In the genomic region with DNA sequence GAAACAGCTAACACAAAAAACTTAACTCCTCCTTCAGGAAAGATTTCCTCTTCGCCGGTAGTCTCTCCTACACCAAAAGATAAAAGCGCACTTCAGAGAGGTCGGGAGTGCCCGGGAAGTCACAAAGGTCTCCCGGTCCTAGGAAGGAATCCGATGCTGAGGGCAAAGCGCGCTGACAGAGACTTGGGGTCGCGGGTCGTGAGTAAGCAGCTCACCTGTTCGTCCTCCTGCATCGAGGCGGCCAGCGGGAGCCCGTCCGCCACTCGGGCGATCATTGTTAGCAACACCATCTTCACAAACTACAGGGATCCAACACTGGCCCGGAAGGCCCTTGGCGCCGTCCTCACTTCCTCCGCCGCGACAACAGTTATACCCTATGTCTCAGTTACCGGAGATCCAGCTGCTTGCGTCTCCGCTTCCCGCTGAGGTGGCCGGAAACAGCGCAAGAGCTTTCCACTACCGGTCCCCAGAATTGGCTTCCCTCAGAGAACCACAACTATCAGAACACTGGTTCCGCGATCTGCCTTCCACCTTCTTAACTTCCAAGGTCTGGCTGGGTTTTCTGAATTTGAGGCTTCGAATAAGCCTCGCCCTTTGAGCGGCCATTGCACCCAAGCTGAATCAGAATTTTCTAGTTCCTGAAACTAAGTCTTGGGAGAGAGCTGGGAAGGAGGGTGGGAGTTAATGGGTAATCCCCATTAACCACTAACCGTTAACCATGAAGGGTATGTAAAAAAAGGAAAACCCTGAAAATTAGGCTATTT, we compare ENCODE assay signal across 8 cellular contexts. TPM values are rescaled to one million over a fixed set of nuclear protein-coding genes. Genes with fewer than 3 reads are reported as not detected.
DNase-seq lines count a peak whose midpoint lies in the region; ATAC-seq and TF ChIP-seq lines count a peak whose summit lies in the region.

Gene SEC22B (minus strand): TSS at position 429 of the 764 bp plus-strand sequence. CDS start 139 bp downstream, at position 290.

- peak within 1 kb of the TSS; percentile 96 for H4K91ac ChIP-seq in IMR-90 (ENCODE audit: insufficient read depth, low read depth, low read length)

- 0% methylated on average over 12 of the region's 39 CpGs; no CpG with 5 or more reads in 1 of the 2 experiments for WGBS in IMR-90 (ENCODE audit: extremely low coverage in 2 of 2, insufficient read length in 1 of 2), 2 experiments

- H2AK9ac ChIP-seq in IMR-90 (replicated peaks; ENCODE audit: low read depth, low read length, poor library complexity), result peak within 1 kb of the TSS; percentile 84

- no peak for TF ChIP-seq CTCF in IMR-90 (conservative IDR thresholded peaks at IDR 0.05; ENCODE audit: low read depth, low read length)
- no peak for TF ChIP-seq CTCF in OCI-LY7 (conservative IDR thresholded peaks at IDR 0.05; ENCODE audit: low read length)
- TF ChIP-seq CTCF in epithelial cell of esophagus (IDR thresholded peaks at IDR 0.05; ENCODE audit: insufficient read depth, low read depth, low read length, missing control alignments), result no peak

- H3K9me3 ChIP-seq in IMR-90 (ENCODE audit: control insufficient read depth, insufficient read depth, low read length) (no peaks in the 10 kb centered on the region), OCI-LY7 (ENCODE audit: low read length) (peaks cover 5% of the 10 kb centered on the region; the same call in 1 of the 2 replicates), mononuclear cell (ENCODE audit: low read depth, low read length) (no peaks in the 10 kb centered on the region)

- peak within 1 kb of the TSS; percentile 76; the same call in 1 of the 2 replicates for H2AK5ac ChIP-seq in IMR-90 (ENCODE audit: low read depth, low read length)

- peak within 1 kb of the TSS; percentile 88 for H2BK15ac ChIP-seq in IMR-90 (ENCODE audit: low read depth, low read length)

- H4K20me1 ChIP-seq in IMR-90 (ENCODE audit: insufficient read depth, low read length) (no peaks in the 10 kb centered on the region), OCI-LY7 (ENCODE audit: insufficient read depth, low read length) (no peaks in the 10 kb centered on the region)

- dilution Hi-C loops in IMR-90 (cut with HindIII; ENCODE audit: low sequenced_read_pairs, unreplicated experiment), result no loop called here

- peak within 1 kb of the TSS; percentile 94 for H3K23ac ChIP-seq in IMR-90 (ENCODE audit: low read depth, low read length)

- H2BK120ac ChIP-seq in IMR-90 (ENCODE audit: low read depth, low read length), result peak within 1 kb of the TSS; percentile 100

- peak within 1 kb of the TSS; percentile 98 for H4K5ac ChIP-seq in IMR-90 (ENCODE audit: low read depth, low read length)

- TF ChIP-seq POLR2A in IMR-90 (IDR thresholded peaks at IDR 0.05; ENCODE audit: low read depth, low read length), result peak; percentile 97

- peak; percentile 90 for DNase-seq in DMS 273 treated with DMSO at 0.1 percent for 48 hours (lab: John Stamatoyannopoulos, UW)
- DNase-seq in IMR-90, result peak; percentile 96
- DNase-seq in OCI-LY7 (ENCODE audit: low spot score), result peak; percentile 97
- peak; percentile 79 for DNase-seq in activated T-cell treated with anti-CD3 and anti-CD28 coated beads for 1 hour (ENCODE audit: low read depth)
- DNase-seq in epithelial cell of esophagus (ENCODE audit: low read depth), result peak; percentile 95
- peak; percentile 69 to 78 for DNase-seq in stimulated activated CD8-positive, alpha-beta memory T cell treated with anti-CD3 and anti-CD28 coated beads, Interleukin-2, amount 100 ng/mL, for 48 hours (ENCODE audit: low read depth in 2 of 2)

- H3K79me1 ChIP-seq in IMR-90 (ENCODE audit: low read depth in 1 of 2, low read length in 2 of 2), result peaks cover 0 to 12% of the 10 kb centered on the region in 2 experiments; a peak in 1 of 4 replicates

- H2BK5ac ChIP-seq in IMR-90 (ENCODE audit: low read depth, low read length, poor library complexity, severe bottlenecking), result peak within 1 kb of the TSS; percentile 92

- POLR2A ChIA-PET in IMR-90 (lab: Charles Lee; ENCODE audit: unreplicated experiment) (interaction anchor here (0.5 kb wide), 2 partner anchors 12 to 304 kb away, joined by 4 to 7 read pairs; no protein-coding TSS in a partner anchor), OCI-LY7 (lab: Charles Lee) (interaction anchor here (1.0 kb wide), 1 partner anchor 307 kb away, joined by 3 read pairs; no protein-coding TSS in a partner anchor)

- no peaks in the 10 kb centered on the region for H3K27me3 ChIP-seq in IMR-90 (ENCODE audit: control insufficient read depth, insufficient read depth, low read length)
- no peaks in the 10 kb centered on the region for H3K27me3 ChIP-seq in mononuclear cell (ENCODE audit: insufficient read depth, low read length)

- H3K79me2 ChIP-seq in OCI-LY7 (ENCODE audit: insufficient read depth, low read depth, low read length), result peaks cover 10% of the 10 kb centered on the region; the same call in 1 of the 2 replicates

- TF ChIP-seq RAD21 in IMR-90 (IDR thresholded peaks at IDR 0.05; ENCODE audit: low read length), result peak; percentile 26

- no peaks in the 10 kb centered on the region for H3K9me2 ChIP-seq in OCI-LY7 (ENCODE audit: insufficient read depth, low read length)

- peak within 1 kb of the TSS; percentile 29 to 100 for H4K8ac ChIP-seq in IMR-90 (ENCODE audit: low read depth in 2 of 2, low read length in 2 of 2)

- H2AFZ ChIP-seq in IMR-90 (replicated peaks; ENCODE audit: low read length, poor library complexity) (peak within 1 kb of the TSS; percentile 97), OCI-LY7 (ENCODE audit: low read length) (peak within 1 kb of the TSS; percentile 83)

- peak within 1 kb of the TSS; percentile 99 for H2BK20ac ChIP-seq in IMR-90 (ENCODE audit: low read depth, low read length)

- H3K56ac ChIP-seq in IMR-90 (ENCODE audit: extremely low read depth, insufficient read depth, low read length), result peak within 1 kb of the TSS; percentile 85

- H3K4me3 ChIP-seq in IMR-90 (ENCODE audit: insufficient read depth, low read depth, low read length) (peak within 1 kb of the TSS; percentile 90), OCI-LY7 (ENCODE audit: low read depth, low read length, poor library complexity, severe bottlenecking) (peak within 1 kb of the TSS; percentile 86), epithelial cell of esophagus (ENCODE audit: low read length) (peak within 1 kb of the TSS; percentile 58), mononuclear cell (ENCODE audit: low read length) (peak within 1 kb of the TSS; percentile 100)

- 0 out of 2 replicates have a peak, but pooled peaks cover 1% of the 10 kb centered on the region for H3K36me3 ChIP-seq in IMR-90 (ENCODE audit: control insufficient read depth, insufficient read depth, low read length)
- H3K36me3 ChIP-seq in OCI-LY7 (ENCODE audit: insufficient read depth, low read length), result no peaks in the 10 kb centered on the region

- ATAC-seq in GM21529 (IDR thresholded peaks at IDR 0.05; ENCODE audit: unreplicated experiment) (peak; percentile 98), IMR-90 (ENCODE audit: low read depth) (peak; percentile 60)

- peaks cover 12% of the 10 kb centered on the region for H3K4me1 ChIP-seq in IMR-90 (ENCODE audit: control insufficient read depth, insufficient read depth, low read length)
- H3K4me1 ChIP-seq in OCI-LY7 (ENCODE audit: insufficient read depth, low read length, poor library complexity, severe bottlenecking), result no peaks in the 10 kb centered on the region
- peaks cover 8% of the 10 kb centered on the region for H3K4me1 ChIP-seq in mononuclear cell (ENCODE audit: insufficient read depth, low read length)

- intact Hi-C loops in IMR-90 (cut with micrococcal nuclease) (no loop called here), OCI-LY7 (cut with micrococcal nuclease; ENCODE audit: unreplicated experiment) (no loop called here)

- H3K9me1 ChIP-seq in IMR-90 (ENCODE audit: insufficient read depth, low read length), result peaks cover 3% of the 10 kb centered on the region; the same call in 1 of the 2 replicates

- peak within 1 kb of the TSS; percentile 98 for H3K14ac ChIP-seq in IMR-90 (replicated peaks; ENCODE audit: low read depth, low read length)

- CTCF ChIA-PET in IMR-90 (lab: Yijun Ruan, JAX), result no interaction called here
- CTCF ChIA-PET in OCI-LY7 (lab: Charles Lee; ENCODE audit: unreplicated experiment), result no interaction called here

- peak within 1 kb of the TSS; percentile 97 for H3K4ac ChIP-seq in IMR-90 (ENCODE audit: low read depth, low read length)

- peak within 1 kb of the TSS; percentile 97 for H3K9ac ChIP-seq in IMR-90 (ENCODE audit: low read depth, low read length)

- peak within 1 kb of the TSS; percentile 92 for H3K4me2 ChIP-seq in IMR-90 (ENCODE audit: low read depth, low read length)
- peak within 1 kb of the TSS; percentile 73 for H3K4me2 ChIP-seq in OCI-LY7 (ENCODE audit: low read length)

- BruUV-seq in IMR-90 (replicated peaks; lab: Mats Ljungman, UMichigan) (no TSS peak), OCI-LY7 (replicated peaks; lab: Mats Ljungman, UMichigan) (no TSS peak)

- in situ Hi-C loops in IMR-90 (cut with MboI; ENCODE audit: low sequenced_read_pairs), result no loop called here

- H3K27ac ChIP-seq in IMR-90 (ENCODE audit: insufficient read depth, low read length), result peak within 1 kb of the TSS; percentile 96
- peak within 1 kb of the TSS; percentile 65 for H3K27ac ChIP-seq in OCI-LY7 (ENCODE audit: low read depth, low read length, poor library complexity, severe bottlenecking)

- peak within 1 kb of the TSS; percentile 89 for H3K18ac ChIP-seq in IMR-90 (ENCODE audit: low read depth, low read length)

TF ChIP-seq in IMR-90, 13 proteins besides CTCF, POLR2A, EP300 and RAD21 (continues in another document):
- TF ChIP-seq MAZ (IDR thresholded peaks at IDR 0.05; ENCODE audit: borderline replicate concordance, low read depth, low read length) (0 out of 2 replicates have a peak, but pooled peaks have one; percentile 20), CHD1 (IDR thresholded peaks at IDR 0.05; ENCODE audit: low read depth, low read length) (no peak), RCOR1 (IDR thresholded peaks at IDR 0.05; ENCODE audit: insufficient replicate concordance, low read length) (peak; percentile 69), SMC3 (IDR thresholded peaks at IDR 0.05; ENCODE audit: low read depth, low read length) (0 out of 2 replicates have a peak, but pooled peaks have one; percentile 13), RFX5 (IDR thresholded peaks at IDR 0.05; ENCODE audit: low read depth, low read length) (no peak), CEBPB (IDR thresholded peaks at IDR 0.05; ENCODE audit: low read depth, low read length) (peak; percentile 65)

RNA-seq across cellular contexts. Expression of gene SEC22B, which starts in this region (rescaled TPM):
- total RNA-seq in IMR-90 (2012; rRNA removed) (57.4 and 78.9 TPM in 2 replicates), OCI-LY7 (2022) (23.5 and 24.9 TPM in 2 replicates), mononuclear cell (55.3 TPM)
- polyA plus RNA-seq in IMR-90 (2012; rRNA removed), result 26.7 and 35.9 TPM in 2 replicates
- 9.3 and 10.0 TPM in 2 replicates for polyA plus RNA-seq in IMR-90 (2012; cell fraction: cytosol; rRNA removed)
- polyA plus RNA-seq in IMR-90 (2012; cell fraction: nucleus; rRNA removed; ENCODE audit: low replicate concordance), result 10.0 and 60.5 TPM in 2 replicates
- total RNA-seq in OCI-LY7 (2014; rRNA removed; shearing (Covaris generic)), result 11.9 and 12.7 TPM in 2 replicates

Comparison
In these comparisons a context has a peak if more than half of its experiments do, and no peak if none do; other contexts are left out.
1. Peak in every context shown above with its lines: DNase-seq, ATAC-seq, H3K4me3 ChIP-seq and H3K27ac ChIP-seq.